Comparison of ENCODE assay signal across 25 cellular contexts in the genomic region with DNA sequence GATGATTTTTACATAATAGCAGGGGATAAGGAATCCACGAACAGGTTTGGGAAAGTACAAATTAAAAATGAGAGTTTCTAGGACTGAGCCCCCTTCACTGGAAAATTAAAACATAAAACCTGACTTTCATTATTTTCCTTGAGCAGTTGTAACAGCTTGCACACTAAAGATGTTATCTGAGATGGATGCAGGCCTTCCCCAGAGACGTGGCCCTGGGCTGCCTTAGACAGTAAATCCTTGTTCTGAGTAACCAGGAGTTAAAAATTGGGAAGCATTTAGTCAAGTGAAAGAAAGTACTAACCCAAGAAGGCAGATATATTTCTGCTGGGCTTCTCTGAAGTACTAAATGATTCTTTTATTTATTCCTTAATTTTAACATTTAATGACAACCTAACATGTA.
"Had no signal": no experiment of that assay in that cellular context is flagged by ENCODE, and none has a peak within 500 bp of the region (broad histone marks: within the 10 kb centered on the region; RNA-seq: fewer than 3 reads in every experiment).

No MANE protein-coding gene starts in this region.

- ATAC-seq: left colon; natural killer cell; right lobe of liver; stimulated activated memory B cell treated with anti-CD40 and anti-IgM and Interleukin-4, amounts not matched to agents 10 μg/mL and 1 μg/mL and 100 μg/mL, for 72 hours; stimulated activated naive CD8-positive, alpha-beta T cell treated with anti-CD3 and anti-CD28 coated beads, Interleukin-15, amount 100 ng/mL, for 72 hours had no signal

- H3K4me1 ChIP-seq: left ventricle myocardium inferior, right atrium auricular region, right lobe of liver, tibial nerve, vagina had no signal

- H3K9me3 Mint-ChIP-seq: mesothelial cell of epicardium, type B pancreatic cell had no signal

- H3K4me1 Mint-ChIP-seq: mesothelial cell of epicardium; naive B cell; natural killer cell; stimulated activated memory B cell treated with anti-CD40 and anti-IgM and Interleukin-4, amounts not matched to agents 10 μg/mL and 1 μg/mL and 100 μg/mL, for 72 hours; stimulated activated naive CD8-positive, alpha-beta T cell treated with anti-CD3 and anti-CD28 coated beads, Interleukin-15, amount 100 ng/mL, for 72 hours had no signal

- H3K27me3 Mint-ChIP-seq: naive B cell; progenitor cell of endocrine pancreas; stimulated activated memory B cell treated with anti-CD40 and anti-IgM and Interleukin-4, amounts not matched to agents 10 μg/mL and 1 μg/mL and 100 μg/mL, for 72 hours; stimulated activated naive CD8-positive, alpha-beta T cell treated with anti-CD3 and anti-CD28 coated beads, Interleukin-15, amount 100 ng/mL, for 72 hours; type B pancreatic cell had no signal

- H3K4me3 ChIP-seq: left ventricle myocardium inferior, lung, ovary, right atrium auricular region, right lobe of liver, smooth muscle cell, tibial nerve, vagina had no signal

- H3K4me3 Mint-ChIP-seq: mesothelial cell of epicardium; naive B cell; natural killer cell; stimulated activated memory B cell treated with anti-CD40 and anti-IgM and Interleukin-4, amounts not matched to agents 10 μg/mL and 1 μg/mL and 100 μg/mL, for 72 hours; stimulated activated naive CD8-positive, alpha-beta T cell treated with anti-CD3 and anti-CD28 coated beads, Interleukin-15, amount 100 ng/mL, for 72 hours; type B pancreatic cell had no signal

- DNase-seq: hippocampal formation; kidney; left colon; left ventricle myocardium inferior; mesendoderm; naive B cell; natural killer cell; ovary; right lobe of liver; stimulated activated CD4-positive, alpha-beta T cell treated with anti-CD3 and anti-CD28 coated beads, Interleukin-1b, Interleukin-23, amount 100 ng/mL, for 48 hours; stimulated activated CD4-positive, alpha-beta T cell treated with anti-CD3 and anti-CD28 coated beads, Interleukin-2, amount 100 ng/mL, for 48 hours; stimulated activated CD4-positive, alpha-beta T cell treated with anti-CD3 and anti-CD28 coated beads, Interleukin-4, amount 100 ng/mL, for 4 hours; stimulated activated CD8-positive, alpha-beta memory T cell treated with anti-CD3 and anti-CD28 coated beads, Interleukin-4, amount 100 ng/mL, for 48 hours; stimulated activated naive CD4-positive, alpha-beta T cell treated with Interleukin-2 at 50 U/mL for 16 hours; stimulated activated naive CD8-positive, alpha-beta T cell treated with anti-CD3 and anti-CD28 coated beads, Interleukin-15, amount 100 ng/mL, for 72 hours; substantia nigra had no signal

- H3K36me3 ChIP-seq: left ventricle myocardium inferior, ovary, right atrium auricular region, right lobe of liver, tibial nerve, vagina had no signal

- H3K27me3 ChIP-seq: ovary, right atrium auricular region, right lobe of liver, tibial nerve, vagina had no signal

- H3K27ac Mint-ChIP-seq: mesothelial cell of epicardium; naive B cell; natural killer cell; progenitor cell of endocrine pancreas; stimulated activated memory B cell treated with anti-CD40 and anti-IgM and Interleukin-4, amounts not matched to agents 10 μg/mL and 1 μg/mL and 100 μg/mL, for 72 hours; stimulated activated naive CD8-positive, alpha-beta T cell treated with anti-CD3 and anti-CD28 coated beads, Interleukin-15, amount 100 ng/mL, for 72 hours; type B pancreatic cell had no signal

- H3K36me3 Mint-ChIP-seq: mesothelial cell of epicardium; naive B cell; natural killer cell; stimulated activated memory B cell treated with anti-CD40 and anti-IgM and Interleukin-4, amounts not matched to agents 10 μg/mL and 1 μg/mL and 100 μg/mL, for 72 hours; type B pancreatic cell had no signal

- H3K9me3 ChIP-seq: left ventricle myocardium inferior, ovary, right atrium auricular region, right lobe of liver, tibial nerve, vagina had no signal
